Comparison of ENCODE assay signal across 3 cellular contexts in genomic region chr4:91304292-91304691, GRCh38.
TF ChIP-seq lines count a peak whose summit lies in the region.

No MANE protein-coding gene starts in this region.

TF ChIP-seq in SK-N-SH, 30 proteins besides CTCF, POLR2A, EP300 and RAD21 (continued from another document):
- no peak for TF ChIP-seq USF1 (IDR thresholded peaks at IDR 0.05; ENCODE audit: borderline replicate concordance, low read depth)
- no peak for TF ChIP-seq RFX5 (IDR thresholded peaks at IDR 0.05; ENCODE audit: low read length)
- no peak for TF ChIP-seq ZBTB33 (IDR thresholded peaks at IDR 0.05; ENCODE audit: borderline replicate concordance, low read depth)
- no peak for TF ChIP-seq YY1 (IDR thresholded peaks at IDR 0.05; ENCODE audit: low read depth)
- no peak for TF ChIP-seq MXI1 (IDR thresholded peaks at IDR 0.05; ENCODE audit: low read depth, low read length)
- TF ChIP-seq ELF1 (IDR thresholded peaks at IDR 0.05): no peak
- TF ChIP-seq USF2 (IDR thresholded peaks at IDR 0.05; ENCODE audit: borderline replicate concordance, low read depth, low read length): no peak
- TF ChIP-seq RXRA (IDR thresholded peaks at IDR 0.05; ENCODE audit: borderline replicate concordance, low read depth): no peak
- no peak for TF ChIP-seq FOXJ3 (CRISPR knock-in tag; IDR thresholded peaks at IDR 0.05)

TF ChIP-seq in SK-N-SH treated with all-trans-retinoic acid at 6 μM for 48 hours, 23 proteins besides CTCF, POLR2A, EP300 and RAD21 (continued from another document):
- no peak for TF ChIP-seq TSHZ2 (CRISPR knock-in tag; IDR thresholded peaks at IDR 0.05)

TF ChIP-seq in GM23338, 12 proteins besides CTCF, POLR2A, EP300 and RAD21 (continued from another document):
- TF ChIP-seq REST (IDR thresholded peaks at IDR 0.05; ENCODE audit: unreplicated experiment): no peak
- no peak for TF ChIP-seq ZNF462 (CRISPR knock-in tag; IDR thresholded peaks at IDR 0.05)
- TF ChIP-seq EZH2phosphoT487 (IDR thresholded peaks at IDR 0.05; ENCODE audit: unreplicated experiment): no peak
- no peak for TF ChIP-seq STAT1 (IDR thresholded peaks at IDR 0.05; ENCODE audit: unreplicated experiment)
- no peak for TF ChIP-seq ZNF331 (CRISPR knock-in tag; IDR thresholded peaks at IDR 0.05; ENCODE audit: low read depth)
- TF ChIP-seq CREB1 (CRISPR knock-in tag; IDR thresholded peaks at IDR 0.05; ENCODE audit: low read depth): no peak
